13 cellular contexts compared by ENCODE assay signal in genomic region chr3:159989973-159990846, GRCh38. TPM values are rescaled to one million over a fixed set of nuclear protein-coding genes. Genes with fewer than 3 reads are reported as not detected.
A peak's percentile ranks its signal among the peaks of the same experiment; 100 is the strongest.
DNase-seq lines count a peak whose midpoint lies in the region; ATAC-seq, FAIRE-seq and TF ChIP-seq lines count a peak whose summit lies in the region.
"Had no signal": no experiment of that assay in that cellular context is flagged by ENCODE, and none has a peak within 500 bp of the region (broad histone marks: within the 10 kb centered on the region; RNA-seq: fewer than 3 reads in every experiment).

No MANE protein-coding gene starts in this region.

- TF ChIP-seq POLR2A in erythroblast (IDR thresholded peaks at IDR 0.05; ENCODE audit: low read length), result no peak

- no peak overlapping the region for H3K4me3 ChIP-seq in CD8-positive, alpha-beta memory T cell (ENCODE audit: low read length)
- H3K4me3 ChIP-seq in lung (peak overlapping the region; percentile 20), coronary artery (no peak overlapping the region)

- DNase-seq in CD8-positive, alpha-beta memory T cell, result no peak
- DNase-seq in GM19239 (ENCODE audit: insufficient read length, low spot score) (no peak), lung (ENCODE audit: low spot score) (no peak), coronary artery (ENCODE audit: low spot score) (no peak), NCI-H1417 (lab: John Stamatoyannopoulos, UW) (no peak), erythroblast (lab: John Stamatoyannopoulos, UW) (no peak)
- DNase-seq: activated naive CD4-positive, alpha-beta T cell treated with Interleukin-2 at 50 U/mL for 16 hours; NCI-H524; retina; T1000 had no signal

- WGBS in lung, 2 donors, result 76% methylated on average over 5 of the region's 5 CpGs

- TF ChIP-seq CTCF in VCaP (conservative IDR thresholded peaks at IDR 0.05) (peak; percentile 18; the same call in 1 of the 2 replicates), lung (IDR thresholded peaks at IDR 0.05; ENCODE audit: control extremely low read depth, extremely low read depth) (no peak), coronary artery (IDR thresholded peaks at IDR 0.05) (no peak)

- no peaks in the 10 kb centered on the region for H3K36me3 ChIP-seq in CD8-positive, alpha-beta memory T cell (ENCODE audit: insufficient read depth, low read length)
- H3K36me3 ChIP-seq in lung (ENCODE audit: control insufficient read depth in 2 of 2, insufficient read depth in 2 of 2, low read length in 2 of 2), result no peaks in the 10 kb centered on the region

- CTCF ChIA-PET in CD8-positive, alpha-beta memory T cell (lab: Charles Lee), result interaction anchor here (1.0 to 3.4 kb wide), 4 partner anchors 9 to 425 kb away, joined by 3 to 33 read pairs (median 8); no protein-coding TSS in a partner anchor

- H3K9me3 ChIP-seq in CD8-positive, alpha-beta memory T cell (ENCODE audit: low read length), result no peaks in the 10 kb centered on the region
- no peaks in the 10 kb centered on the region for H3K9me3 ChIP-seq in lung (ENCODE audit: control insufficient read depth in 2 of 2, insufficient read depth in 1 of 2, low read length in 1 of 2)

- no peak for ATAC-seq in lung (ENCODE audit: insufficient read depth, low FRiP score)

- FAIRE-seq in GM19239 (lab: Jason Lieb, UNC), result peak; percentile 39
- FAIRE-seq: endometrium, islet of Langerhans had no signal

- peaks cover 21 to 37% (median 28%) of the 10 kb centered on the region in 3 donors for H3K4me1 Mint-ChIP-seq in CD8-positive, alpha-beta memory T cell

- no peaks in the 10 kb centered on the region for H3K27me3 ChIP-seq in CD8-positive, alpha-beta memory T cell (ENCODE audit: insufficient read depth, low read length, poor library complexity, severe bottlenecking)
- H3K27me3 ChIP-seq in lung (ENCODE audit: control insufficient read depth, insufficient read depth), result no peaks in the 10 kb centered on the region

- H3K9me3 Mint-ChIP-seq in CD8-positive, alpha-beta memory T cell, result no peaks in the 10 kb centered on the region

- H3K36me3 Mint-ChIP-seq in CD8-positive, alpha-beta memory T cell, result peaks cover under 1 to 9% (median 1%) of the 10 kb centered on the region in 3 donors

- peak overlapping the region; percentile 85 to 93 (median 88) for H3K4me3 Mint-ChIP-seq in CD8-positive, alpha-beta memory T cell

- peaks cover 10% of the 10 kb centered on the region for H3K4me1 ChIP-seq in CD8-positive, alpha-beta memory T cell (ENCODE audit: insufficient read depth, low read length)
- H3K4me1 ChIP-seq in lung (ENCODE audit: control insufficient read depth in 2 of 2, insufficient read depth in 2 of 2, low read length in 2 of 2), result peaks cover 0 to 8% of the 10 kb centered on the region in 2 donors

- peak overlapping the region; percentile 12 to 88 (median 40) for H3K27ac Mint-ChIP-seq in CD8-positive, alpha-beta memory T cell

- H3K27me3 Mint-ChIP-seq in CD8-positive, alpha-beta memory T cell, result no peaks in the 10 kb centered on the region

- POLR2A ChIA-PET in CD8-positive, alpha-beta memory T cell (lab: Charles Lee), result no interaction called here

- H3K27ac ChIP-seq in CD8-positive, alpha-beta memory T cell (ENCODE audit: low read depth, low read length), result no peak overlapping the region
- H3K27ac ChIP-seq in VCaP (no peak overlapping the region), lung (ENCODE audit: low read depth in 1 of 2, low read length in 1 of 2) (no peak overlapping the region), coronary artery (no peak overlapping the region)

RNA-seq across cellular contexts. Expression of gene IL12A, which starts 1.6 kb away (rescaled TPM):
- total RNA-seq in CD8-positive, alpha-beta memory T cell, result not detected
- 0.79 TPM for polyA plus RNA-seq in CD8-positive, alpha-beta memory T cell
- 1 to 10 TPM in 1 of 2 donors, under 1 TPM in 1; 0.67 to 3.3 TPM for total RNA-seq in lung
- 1 to 10 TPM in 1 of 2 donors, under 1 TPM in 1; 0.93 to 2.9 TPM for polyA plus RNA-seq in lung
